Comparison of ENCODE assay signal across 1 cellular context in the genomic region with DNA sequence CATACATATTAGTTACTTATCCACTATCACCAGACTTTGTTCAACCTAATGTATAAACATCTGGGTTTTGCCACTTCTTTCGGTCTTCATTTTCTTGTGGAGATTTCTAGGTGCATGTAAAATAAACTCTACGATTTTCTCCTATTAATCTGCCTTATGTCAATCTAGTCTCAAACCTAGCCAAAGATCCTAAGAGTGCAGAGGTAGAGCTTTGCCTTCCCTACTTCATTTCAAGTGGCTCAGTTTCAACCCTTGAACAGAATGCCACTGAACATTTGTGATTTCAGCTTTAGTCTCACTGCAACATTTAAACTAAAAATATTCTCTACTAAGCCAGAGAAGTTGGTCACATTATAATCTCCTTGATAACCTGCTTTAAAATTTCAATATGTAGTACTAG.
TF ChIP-seq lines count a peak whose summit lies in the region.

No MANE protein-coding gene starts in this region.

TF ChIP-seq in SK-N-SH, 30 proteins besides CTCF, POLR2A, EP300 and RAD21 (continued from another document):
- TF ChIP-seq, protein P1, sequence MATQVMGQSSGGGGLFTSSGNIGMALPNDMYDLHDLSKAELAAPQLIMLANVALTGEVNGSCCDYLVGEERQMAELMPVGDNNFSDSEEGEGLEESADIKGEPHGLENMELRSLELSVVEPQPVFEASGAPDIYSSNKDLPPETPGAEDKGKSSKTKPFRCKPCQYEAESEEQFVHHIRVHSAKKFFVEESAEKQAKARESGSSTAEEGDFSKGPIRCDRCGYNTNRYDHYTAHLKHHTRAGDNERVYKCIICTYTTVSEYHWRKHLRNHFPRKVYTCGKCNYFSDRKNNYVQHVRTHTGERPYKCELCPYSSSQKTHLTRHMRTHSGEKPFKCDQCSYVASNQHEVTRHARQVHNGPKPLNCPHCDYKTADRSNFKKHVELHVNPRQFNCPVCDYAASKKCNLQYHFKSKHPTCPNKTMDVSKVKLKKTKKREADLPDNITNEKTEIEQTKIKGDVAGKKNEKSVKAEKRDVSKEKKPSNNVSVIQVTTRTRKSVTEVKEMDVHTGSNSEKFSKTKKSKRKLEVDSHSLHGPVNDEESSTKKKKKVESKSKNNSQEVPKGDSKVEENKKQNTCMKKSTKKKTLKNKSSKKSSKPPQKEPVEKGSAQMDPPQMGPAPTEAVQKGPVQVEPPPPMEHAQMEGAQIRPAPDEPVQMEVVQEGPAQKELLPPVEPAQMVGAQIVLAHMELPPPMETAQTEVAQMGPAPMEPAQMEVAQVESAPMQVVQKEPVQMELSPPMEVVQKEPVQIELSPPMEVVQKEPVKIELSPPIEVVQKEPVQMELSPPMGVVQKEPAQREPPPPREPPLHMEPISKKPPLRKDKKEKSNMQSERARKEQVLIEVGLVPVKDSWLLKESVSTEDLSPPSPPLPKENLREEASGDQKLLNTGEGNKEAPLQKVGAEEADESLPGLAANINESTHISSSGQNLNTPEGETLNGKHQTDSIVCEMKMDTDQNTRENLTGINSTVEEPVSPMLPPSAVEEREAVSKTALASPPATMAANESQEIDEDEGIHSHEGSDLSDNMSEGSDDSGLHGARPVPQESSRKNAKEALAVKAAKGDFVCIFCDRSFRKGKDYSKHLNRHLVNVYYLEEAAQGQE (IDR thresholded peaks at IDR 0.05; ENCODE audit: low read depth, low read length) = no peak
- TF ChIP-seq NFIC (IDR thresholded peaks at IDR 0.05; ENCODE audit: borderline replicate concordance) (no peak), TCF12 (IDR thresholded peaks at IDR 0.05) (no peak), GATA2 (CRISPR knock-in tag; IDR thresholded peaks at IDR 0.05) (no peak), TEAD4 (IDR thresholded peaks at IDR 0.05; ENCODE audit: borderline replicate concordance, insufficient read depth) (no peak), EZH2phosphoT487 (IDR thresholded peaks at IDR 0.05; ENCODE audit: borderline replicate concordance, low read depth) (no peak), YY1 (IDR thresholded peaks at IDR 0.05; ENCODE audit: low read depth) (no peak), JUND (IDR thresholded peaks at IDR 0.05) (no peak), MEF2A (IDR thresholded peaks at IDR 0.05; ENCODE audit: borderline replicate concordance, low read depth) (no peak), SIN3A (IDR thresholded peaks at IDR 0.05; ENCODE audit: borderline replicate concordance, low read depth, low read length) (no peak)
TF ChIP-seq in SK-N-SH: peak in this region for 0.
